In genomic region chr3:115834068-115834467, GRCh38 we compare ENCODE assay signal across 19 cellular contexts.
DNase-seq lines count a peak whose midpoint lies in the region; ATAC-seq lines count a peak whose summit lies in the region.
"Had no signal": no experiment of that assay in that cellular context is flagged by ENCODE, and none has a peak within 500 bp of the region (broad histone marks: within the 10 kb centered on the region; RNA-seq: fewer than 3 reads in every experiment).

No MANE protein-coding gene starts in this region.

- ATAC-seq in HG02623 (IDR thresholded peaks at IDR 0.05; ENCODE audit: unreplicated experiment), result no peak
- ATAC-seq: A549; sciatic nerve; stimulated activated naive B cell treated with anti-CD40 and anti-IgM and Interleukin-4, amounts not matched to agents 10 μg/mL and 1 μg/mL and 100 μg/mL, for 72 hours; T-helper 17 cell; upper lobe of right lung had no signal

- in situ Hi-C loops in ACHN (cut with HindIII; ENCODE audit: low pct_ligation_motif_present, low pct_unique_long_range_greater_than_20kb, low sequenced_read_pairs), result no loop called here

- DNase-seq in ACHN (peak; percentile 16), HS-27A (ENCODE audit: low read depth) (peak; percentile 71), astrocyte of the hippocampus (ENCODE audit: low read depth, low spot score) (peak; percentile 78), hepatic stellate cell (ENCODE audit: low spot score) (peak; percentile 21), T-helper 1 cell (no peak), NCI-H510A (lab: John Stamatoyannopoulos, UW) (no peak), cerebellar nuclear complex (lab: John Stamatoyannopoulos, UW) (no peak)
- DNase-seq: activated CD4-positive, alpha-beta T cell treated with anti-CD3 and anti-CD28 coated beads for 1 hour; activated CD8-positive, alpha-beta memory T cell treated with anti-CD3 and anti-CD28 coated beads, Interleukin-2, amount 50 U/mL, for 48 hours; Calu3; cortex of kidney; esophagus squamous epithelium; NCI-H1436 treated with DMSO at 0.1 percent for 48 hours; stimulated activated naive B cell treated with anti-CD40 and anti-IgM and Interleukin-4, amounts not matched to agents 10 μg/mL and 1 μg/mL and 100 μg/mL, for 72 hours; T-helper 17 cell; upper lobe of right lung had no signal

Comparison
In these comparisons a context has a peak if more than half of its experiments do, and no peak if none do; other contexts are left out.
1. DNase-seq: peak in ACHN (single experiment), HS-27A (single experiment), astrocyte of the hippocampus (single experiment) and hepatic stellate cell (single experiment); none in T-helper 1 cell (0 of 5), NCI-H510A (single experiment) and cerebellar nuclear complex (0 of 2).